ENCODE assay signal across 13 cellular contexts in genomic region chr12:123444396-123445026, GRCh38. TPM values are rescaled to one million over a fixed set of nuclear protein-coding genes. Genes with fewer than 3 reads are reported as not detected.
DNase-seq lines count a peak whose midpoint lies in the region; ATAC-seq and TF ChIP-seq lines count a peak whose summit lies in the region.
"Had no signal": no experiment of that assay in that cellular context is flagged by ENCODE, and none has a peak within 500 bp of the region (broad histone marks: within the 10 kb centered on the region; RNA-seq: fewer than 3 reads in every experiment).

No MANE protein-coding gene starts in this region.

- no peaks in the 10 kb centered on the region for H3K36me3 Mint-ChIP-seq in naive B cell

- DNase-seq in AG09309 (ENCODE audit: low read depth) (peak; percentile 49), LHCN-M2 (ENCODE audit: low read depth) (peak; percentile 63), coronary artery (ENCODE audit: low spot score) (no peak), naive B cell (no peak), NCI-H1048 (lab: John Stamatoyannopoulos, UW) (no peak), WERI-Rb-1 (no peak)
- DNase-seq: CD8-positive, alpha-beta memory T cell; effector CD8-positive, alpha-beta T cell; NCI-H2081; T1000 had no signal

- no peaks in the 10 kb centered on the region for H3K27me3 Mint-ChIP-seq in naive B cell
- H3K27me3 Mint-ChIP-seq: CD8-positive, alpha-beta memory T cell had no signal

- H3K27ac ChIP-seq in coronary artery (peak overlapping the region; percentile 64 to 93), WERI-Rb-1 (no peak overlapping the region)

- H3K9me3 ChIP-seq in WERI-Rb-1 (ENCODE audit: severe bottlenecking) = no peaks in the 10 kb centered on the region

- H3K9me3 Mint-ChIP-seq in naive B cell = peaks cover 0 to 2% (median 0%) of the 10 kb centered on the region in 7 donors
- H3K9me3 Mint-ChIP-seq: CD8-positive, alpha-beta memory T cell had no signal

- no peak for ATAC-seq in naive B cell (ENCODE audit: low read depth in 2 of 2)
- no peak for ATAC-seq in GM18517 (IDR thresholded peaks at IDR 0.05; ENCODE audit: unreplicated experiment)
- ATAC-seq in GM21390 (IDR thresholded peaks at IDR 0.05; ENCODE audit: unreplicated experiment) = no peak
- ATAC-seq: sciatic nerve had no signal

- H3K36me3 ChIP-seq in WERI-Rb-1 = no peaks in the 10 kb centered on the region

- H3K4me3 ChIP-seq in AG09309 (ENCODE audit: control insufficient read depth, low read depth, low read length) = no peak overlapping the region
- no peak overlapping the region for H3K4me3 ChIP-seq in coronary artery
- no peak overlapping the region for H3K4me3 ChIP-seq in WERI-Rb-1 (ENCODE audit: low read depth, low read length)

- peaks cover 30 to 47% (median 40%) of the 10 kb centered on the region in 3 donors for H3K4me1 Mint-ChIP-seq in naive B cell

- H3K27me3 ChIP-seq in WERI-Rb-1 (ENCODE audit: insufficient read depth, low read depth, severe bottlenecking) = no peaks in the 10 kb centered on the region

- H3K27ac Mint-ChIP-seq in naive B cell = no peak overlapping the region

- TF ChIP-seq CTCF in AG09309 (IDR thresholded peaks at IDR 0.05; ENCODE audit: control insufficient read depth, insufficient read depth, low read depth, low read length, missing control alignments) (no peak), coronary artery (IDR thresholded peaks at IDR 0.05) (no peak), WERI-Rb-1 (IDR thresholded peaks at IDR 0.05; ENCODE audit: low read depth, low read length) (no peak)

- H3K4me3 Mint-ChIP-seq in naive B cell = peak overlapping the region in 5 of 8 donors; percentile 3 to 35 (median 18)

RNA-seq across cellular contexts. Expression of gene RILPL2, which starts 8.0 kb away (rescaled TPM):
- total RNA-seq in LHCN-M2 (2014; rRNA removed) = 3.3 and 3.5 TPM in 2 replicates
- polyA plus RNA-seq in LHCN-M2 (2012) = 4.0 TPM
- polyA plus RNA-seq in naive B cell (ENCODE audit: low read depth in 6 of 6) = 1 to 10 TPM; 2.2 to 5.3 (median 4.8) TPM

RNA-seq across cellular contexts. Expression of gene SNRNP35, which starts 13.4 kb away (rescaled TPM):
- 10.9 and 16.0 TPM in 2 replicates for total RNA-seq in LHCN-M2 (2014; rRNA removed)
- 25.1 TPM for polyA plus RNA-seq in LHCN-M2 (2012)
- 10 to 100 TPM; 18.0 to 29.1 (median 28.4) TPM for polyA plus RNA-seq in naive B cell (ENCODE audit: low read depth in 6 of 6)

Comparison
In these comparisons a context has a peak if more than half of its experiments do, and no peak if none do; other contexts are left out.
1. DNase-seq: peak in AG09309 (single experiment) and LHCN-M2 (single experiment); none in coronary artery (single experiment), naive B cell (single experiment), NCI-H1048 (single experiment) and WERI-Rb-1 (single experiment).